15 cellular contexts compared by ENCODE assay signal in genomic region chr2:43348904-43349725, GRCh38.
DNase-seq lines count a peak whose midpoint lies in the region; ATAC-seq and TF ChIP-seq lines count a peak whose summit lies in the region.
"Had no signal": no experiment of that assay in that cellular context is flagged by ENCODE, and none has a peak within 500 bp of the region (broad histone marks: within the 10 kb centered on the region; RNA-seq: fewer than 3 reads in every experiment).

No MANE protein-coding gene starts in this region.

- ATAC-seq in HG03095 (IDR thresholded peaks at IDR 0.05; ENCODE audit: unreplicated experiment) (no peak), GM19324 (IDR thresholded peaks at IDR 0.05; ENCODE audit: low FRiP score, unreplicated experiment) (no peak)
- ATAC-seq: activated CD8-positive, alpha-beta T cell treated with anti-CD3 and anti-CD28 coated beads for 36 hours; activated naive CD4-positive, alpha-beta T cell treated with anti-CD3 and anti-CD28 coated beads, Interleukin-2, amount 50 U/mL, for 72 hours; T-cell had no signal

- no peaks in the 10 kb centered on the region for H3K27me3 Mint-ChIP-seq in MCF 10A (ENCODE audit: insufficient read depth, unreplicated experiment)
- no peaks in the 10 kb centered on the region for H3K27me3 Mint-ChIP-seq in osteocyte (ENCODE audit: unreplicated experiment)
- H3K27me3 Mint-ChIP-seq: activated CD8-positive, alpha-beta T cell treated with anti-CD3 and anti-CD28 coated beads for 36 hours; memory B cell; T-cell had no signal

- H3K4me3 Mint-ChIP-seq in MCF 10A (ENCODE audit: unreplicated experiment) = no peak overlapping the region
- no peak overlapping the region for H3K4me3 Mint-ChIP-seq in osteocyte (ENCODE audit: unreplicated experiment)
- H3K4me3 Mint-ChIP-seq: activated CD8-positive, alpha-beta T cell treated with anti-CD3 and anti-CD28 coated beads for 36 hours; memory B cell; T-cell had no signal

- BruUV-seq in MCF 10A (replicated peaks; lab: Mats Ljungman, UMichigan) = no TSS peak
- no TSS peak for BruUV-seq in mammary epithelial cell (replicated peaks; lab: Mats Ljungman, UMichigan)

- H3K4me1 ChIP-seq in mammary epithelial cell (ENCODE audit: insufficient read depth, low read length) (no peaks in the 10 kb centered on the region), vagina (peaks cover 68% of the 10 kb centered on the region)

- H3K9ac ChIP-seq in mammary epithelial cell (ENCODE audit: insufficient read depth, low read length) = no peak overlapping the region
- H3K9ac ChIP-seq: KMS-11 had no signal

- H3K4me3 ChIP-seq in mammary epithelial cell (replicated peaks in 1 of 3; ENCODE audit: insufficient read depth in 1 of 3, low read depth in 2 of 3, low read length in 3 of 3) (no peak overlapping the region), fibroblast of the aortic adventitia (ENCODE audit: low read depth, low read length) (no peak overlapping the region), vagina (no peak overlapping the region)

- H3K4me1 Mint-ChIP-seq in MCF 10A (ENCODE audit: insufficient read depth, unreplicated experiment) (peaks cover 4% of the 10 kb centered on the region), osteocyte (ENCODE audit: unreplicated experiment) (peaks cover 81% of the 10 kb centered on the region)
- H3K4me1 Mint-ChIP-seq: memory B cell had no signal

- H4K20me1 ChIP-seq in mammary epithelial cell (ENCODE audit: insufficient read depth, low read length) = no peaks in the 10 kb centered on the region

- POLR2A ChIA-PET in MCF 10A (lab: Yijun Ruan, JAX) = no interaction called here

- in situ Hi-C loops in mammary epithelial cell (cut with MboI; ENCODE audit: low sequenced_read_pairs in 2 of 2) = no loop called here

- dilution Hi-C loops in mammary epithelial cell (cut with HindIII; ENCODE audit: low sequenced_read_pairs) = loop anchor here (5.0 kb wide), 1 partner anchor 38 kb away; no protein-coding TSS in a partner anchor

- TF ChIP-seq POLR2A in vagina (IDR thresholded peaks at IDR 0.05) = no peak

- H3K4me2 ChIP-seq in mammary epithelial cell (ENCODE audit: insufficient read depth, low read depth, low read length) = no peak overlapping the region
- H3K4me2 ChIP-seq: KMS-11 had no signal

- WGBS in mammary epithelial cell (ENCODE audit: low coverage, missing lambda C conversion rate) = 82% methylated on average over 1 of the region's 1 CpG

- H3K79me2 ChIP-seq in mammary epithelial cell (ENCODE audit: insufficient read depth, low read length) = no peaks in the 10 kb centered on the region

- H3K27ac Mint-ChIP-seq in MCF 10A (ENCODE audit: low read depth, unreplicated experiment) = peak overlapping the region; percentile 59
- peak overlapping the region; percentile 92 for H3K27ac Mint-ChIP-seq in osteocyte (ENCODE audit: unreplicated experiment)
- H3K27ac Mint-ChIP-seq: activated CD8-positive, alpha-beta T cell treated with anti-CD3 and anti-CD28 coated beads for 36 hours; memory B cell; T-cell had no signal

- H3K36me3 ChIP-seq in mammary epithelial cell (ENCODE audit: insufficient read depth, low read length) = no peaks in the 10 kb centered on the region
- H3K36me3 ChIP-seq in vagina = no peaks in the 10 kb centered on the region

- CTCF ChIA-PET in MCF 10A (lab: Yijun Ruan, JAX) (interaction anchor here (0.7 to 0.9 kb wide), 3 partner anchors 14 to 263 kb away, joined by 3 read pairs; no protein-coding TSS in a partner anchor), mammary epithelial cell (lab: Charles Lee; ENCODE audit: low non-redundant PET) (no interaction called here)

- H3K27ac ChIP-seq in mammary epithelial cell (ENCODE audit: insufficient read depth, low read depth, low read length) (no peak overlapping the region), vagina (peak overlapping the region; percentile 86)
- H3K27ac ChIP-seq: KMS-11 had no signal

- H3K9me3 ChIP-seq in mammary epithelial cell (replicated peaks; ENCODE audit: insufficient read depth, low read length) (no peaks in the 10 kb centered on the region), vagina (no peaks in the 10 kb centered on the region)

- no peaks in the 10 kb centered on the region for H3K9me3 Mint-ChIP-seq in MCF 10A (ENCODE audit: unreplicated experiment)
- no peaks in the 10 kb centered on the region for H3K9me3 Mint-ChIP-seq in osteocyte (ENCODE audit: unreplicated experiment)
- H3K9me3 Mint-ChIP-seq: activated CD8-positive, alpha-beta T cell treated with anti-CD3 and anti-CD28 coated beads for 36 hours; activated naive CD4-positive, alpha-beta T cell treated with anti-CD3 and anti-CD28 coated beads, Interleukin-2, amount 50 U/mL, for 72 hours; memory B cell; T-cell had no signal

- DNase-seq in MCF 10A (ENCODE audit: unreplicated experiment) (no peak), mammary epithelial cell (no peak), fibroblast of the aortic adventitia (ENCODE audit: low read depth) (peak; percentile 72), osteocyte (ENCODE audit: extremely low spot score, unreplicated experiment) (no peak), vagina (ENCODE audit: extremely low spot score in 2 of 2) (no peak)
- DNase-seq in stimulated activated CD8-positive, alpha-beta memory T cell treated with anti-CD3 and anti-CD28 coated beads, Interleukin-4, amount 100 ng/mL, for 48 hours = no peak
- DNase-seq: activated CD8-positive, alpha-beta T cell treated with anti-CD3 and anti-CD28 coated beads for 36 hours; foreskin melanocyte; stimulated activated naive CD4-positive, alpha-beta T cell; T-cell had no signal

- H3K36me3 Mint-ChIP-seq in MCF 10A (ENCODE audit: insufficient read depth, unreplicated experiment) (peaks cover 11% of the 10 kb centered on the region), osteocyte (ENCODE audit: unreplicated experiment) (no peaks in the 10 kb centered on the region)
- H3K36me3 Mint-ChIP-seq: activated naive CD4-positive, alpha-beta T cell treated with anti-CD3 and anti-CD28 coated beads, Interleukin-2, amount 50 U/mL, for 72 hours had no signal

- TF ChIP-seq CTCF in MCF 10A (IDR thresholded peaks at IDR 0.05; ENCODE audit: unreplicated experiment) (no peak), mammary epithelial cell (conservative IDR thresholded peaks at IDR 0.05 in 1 of 2, IDR thresholded peaks at IDR 0.05 in 1 of 2; ENCODE audit: extremely low read depth in 1 of 2, insufficient read depth in 1 of 2, low read depth in 1 of 2, low read length in 2 of 2) (no peak), fibroblast of the aortic adventitia (IDR thresholded peaks at IDR 0.05; ENCODE audit: insufficient read depth, low read length) (no peak), osteocyte (IDR thresholded peaks at IDR 0.05) (no peak), vagina (IDR thresholded peaks at IDR 0.05) (no peak)

- intact Hi-C loops in MCF 10A (cut with micrococcal nuclease) (no loop called here), mammary epithelial cell (cut with micrococcal nuclease) (no loop called here), vagina (cut with DNase I) (no loop called here)

- H3K27me3 ChIP-seq in mammary epithelial cell (ENCODE audit: insufficient read depth, low read length) (no peaks in the 10 kb centered on the region), vagina (no peaks in the 10 kb centered on the region)

- H2AFZ ChIP-seq in mammary epithelial cell (ENCODE audit: low read depth, low read length) = no peak overlapping the region
